8 cellular contexts compared by ENCODE assay signal in the genomic region with DNA sequence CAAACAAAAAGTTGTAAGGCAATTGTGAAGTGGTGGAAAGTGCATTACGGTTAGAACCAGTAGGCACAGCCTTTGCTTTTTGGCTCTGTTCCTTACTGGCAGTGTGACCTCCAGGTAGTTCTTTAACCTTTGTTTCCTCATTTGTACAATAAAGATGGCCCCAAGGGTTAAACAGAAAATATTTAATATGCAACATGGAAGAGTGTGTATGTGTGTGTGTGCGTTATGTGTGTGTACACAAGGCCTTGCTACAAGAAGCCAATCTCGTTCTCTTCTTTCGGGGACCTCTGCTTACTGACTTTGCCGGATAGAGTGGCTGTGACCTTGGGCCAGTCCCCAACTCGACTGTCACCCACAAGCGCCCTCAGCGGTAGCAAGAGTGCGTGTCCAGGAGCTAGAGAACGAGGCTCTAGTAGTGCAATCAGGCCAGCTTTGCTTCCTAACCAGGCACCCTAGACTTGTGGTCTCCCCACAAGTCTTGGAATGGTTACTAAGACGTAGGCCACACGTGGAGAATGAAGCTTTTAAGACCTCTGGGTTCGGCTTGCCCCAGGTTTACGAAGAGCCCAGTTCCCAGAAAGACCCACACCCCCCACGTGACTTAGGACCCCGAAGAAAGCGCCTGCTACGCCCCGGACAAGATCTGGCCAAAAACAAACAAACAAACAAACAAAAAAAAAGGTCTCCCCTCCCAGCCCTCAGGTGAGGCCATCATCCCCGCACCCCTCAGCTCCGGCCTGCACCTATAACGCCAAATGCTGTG. TPM values are rescaled to one million over a fixed set of nuclear protein-coding genes. Genes with fewer than 3 reads are reported as not detected.
DNase-seq lines count a peak whose midpoint lies in the region; ATAC-seq and TF ChIP-seq lines count a peak whose summit lies in the region.

No MANE protein-coding gene starts in this region.

- no peak for TF ChIP-seq POLR2A in NB4 (IDR thresholded peaks at IDR 0.05; ENCODE audit: extremely low read depth, insufficient read length)

- DNase-seq in Caki2 (ENCODE audit: low read depth) = peak; percentile 41
- DNase-seq in NB4 (ENCODE audit: low read depth) = peak; percentile 77
- DNase-seq in activated CD4-positive, alpha-beta T cell treated with anti-CD3 and anti-CD28 coated beads for 48 hours = peak; percentile 57
- DNase-seq in epithelial cell of esophagus (ENCODE audit: low read depth) = peak; percentile 32
- DNase-seq in mucosa of descending colon = peak; percentile 66 to 73 (median 68)
- DNase-seq in thoracic aorta (ENCODE audit: low spot score) = no peak

- H3K4me1 ChIP-seq in mucosa of descending colon (ENCODE audit: low read depth) (peaks cover 34% of the 10 kb centered on the region), thoracic aorta (ENCODE audit: control insufficient read depth in 1 of 2, low read depth in 2 of 2) (peaks cover 30 to 49% of the 10 kb centered on the region in 2 donors)

- no peaks in the 10 kb centered on the region for H3K27me3 ChIP-seq in thoracic aorta (replicated peaks; ENCODE audit: insufficient read depth)

- TF ChIP-seq CTCF in NB4 (IDR thresholded peaks at IDR 0.05; ENCODE audit: low read depth, low read length) (peak; percentile 25), epithelial cell of esophagus (IDR thresholded peaks at IDR 0.05; ENCODE audit: insufficient read depth, low read depth, low read length, missing control alignments) (no peak), mucosa of descending colon (IDR thresholded peaks at IDR 0.05) (no peak), thoracic aorta (IDR thresholded peaks at IDR 0.05) (no peak)

- in situ Hi-C loops in Caki2 (cut with HindIII; ENCODE audit: low pct_unique_long_range_greater_than_20kb, low sequenced_read_pairs) = no loop called here

- peak overlapping the region; percentile 83 for H3K4me3 ChIP-seq in NB4 (ENCODE audit: low read depth, low read length)
- H3K4me3 ChIP-seq in epithelial cell of esophagus (ENCODE audit: low read length) = peak overlapping the region; percentile 80
- peak overlapping the region; percentile 35 for H3K4me3 ChIP-seq in mucosa of descending colon
- peak overlapping the region; percentile 83 for H3K4me3 ChIP-seq in thoracic aorta

- ATAC-seq in GM21825 (IDR thresholded peaks at IDR 0.05; ENCODE audit: unreplicated experiment) = peak; percentile 19
- peak; percentile 39 for ATAC-seq in mucosa of descending colon
- no peak for ATAC-seq in thoracic aorta (ENCODE audit: insufficient number of reproducible peaks, low FRiP score, low read depth)
- ATAC-seq in HG03025 (IDR thresholded peaks at IDR 0.05; ENCODE audit: low FRiP score, unreplicated experiment) = no peak

- peak overlapping the region; percentile 79 to 95 for H3K27ac ChIP-seq in thoracic aorta

- intact Hi-C loops in mucosa of descending colon (cut with DNase I, micrococcal nuclease) = no loop called here

- H3K9me3 ChIP-seq in mucosa of descending colon (no peaks in the 10 kb centered on the region), thoracic aorta (no peaks in the 10 kb centered on the region)

- H3K36me3 ChIP-seq in mucosa of descending colon (ENCODE audit: low read depth) (no peaks in the 10 kb centered on the region), thoracic aorta (peaks cover 10% of the 10 kb centered on the region)

RNA-seq across cellular contexts. Expression of a gene that starts 0.6 kb away (rescaled TPM):
- 139 and 184 TPM in 2 replicates for total RNA-seq in Caki2 (2014; rRNA removed; shearing (Covaris generic); ENCODE audit: low replicate concordance)
- total RNA-seq in mucosa of descending colon (10 to 100 TPM; 49.7 to 94.5 (median 78.9) TPM), thoracic aorta (10 to 100 TPM; 16.9 to 24.4 TPM)

RNA-seq across cellular contexts. Expression of a gene that starts 2.7 kb away (rescaled TPM):
- 91.5 and 92.0 TPM in 2 replicates for total RNA-seq in Caki2 (2014; rRNA removed; shearing (Covaris generic); ENCODE audit: low replicate concordance)
- total RNA-seq in mucosa of descending colon (100 to 1,000 TPM; 110 to 122 (median 118) TPM), thoracic aorta (100 to 1,000 TPM in 1 of 2 donors, 10 to 100 TPM in 1; 47.2 to 104 TPM)

RNA-seq across cellular contexts. Expression of a gene that starts 46.8 kb away (rescaled TPM):
- 3.5 and 6.0 TPM in 2 replicates for total RNA-seq in Caki2 (2014; rRNA removed; shearing (Covaris generic); ENCODE audit: low replicate concordance)
- total RNA-seq in mucosa of descending colon (10 to 100 TPM; 32.0 to 82.0 (median 35.5) TPM), thoracic aorta (10 to 100 TPM in 1 of 2 donors, 1 to 10 TPM in 1; 6.1 to 10.6 TPM)

RNA-seq across cellular contexts. Expression of a gene that starts 58.5 kb away (rescaled TPM):
- total RNA-seq in Caki2 (2014; rRNA removed; shearing (Covaris generic); ENCODE audit: low replicate concordance) = 0.81 and 2.0 TPM in 2 replicates
- under 1 TPM; 0.29 to 0.35 (median 0.29) TPM for total RNA-seq in mucosa of descending colon
- total RNA-seq in thoracic aorta = under 1 TPM; 0.27 to 0.28 TPM

Comparison
In these comparisons a context has a peak if more than half of its experiments do, and no peak if none do; other contexts are left out.
1. ATAC-seq: peak in GM21825 (single experiment) and mucosa of descending colon (single experiment); none in thoracic aorta (single experiment) and HG03025 (single experiment).
2. Peak in every context shown above with its lines, with median percentiles within 50 percentile points of each other: H3K4me3 ChIP-seq.